In genomic region chr9:85200726-85201402, GRCh38 we compare ENCODE assay signal across 14 cellular contexts.
A peak's percentile ranks its signal among the peaks of the same experiment; 100 is the strongest.
DNase-seq lines count a peak whose midpoint lies in the region; ATAC-seq and TF ChIP-seq lines count a peak whose summit lies in the region.
"Had no signal": no experiment of that assay in that cellular context is flagged by ENCODE, and none has a peak within 500 bp of the region (broad histone marks: within the 10 kb centered on the region; RNA-seq: fewer than 3 reads in every experiment).

No MANE protein-coding gene starts in this region.

- no peaks in the 10 kb centered on the region for H3K4me1 Mint-ChIP-seq in CD8-positive, alpha-beta memory T cell

- no peaks in the 10 kb centered on the region for H3K27me3 Mint-ChIP-seq in CD8-positive, alpha-beta memory T cell

- POLR2A ChIA-PET in CD8-positive, alpha-beta memory T cell (lab: Charles Lee), result no interaction called here

- no peak overlapping the region for H3K4ac ChIP-seq in mesenchymal stem cell (ENCODE audit: low read depth in 1 of 2, low read length in 2 of 2)

- no peak overlapping the region for H3K14ac ChIP-seq in mesenchymal stem cell (ENCODE audit: low read length in 2 of 2)

- 96% methylated on average over 3 of the region's 3 CpGs for WGBS in mesenchymal stem cell

- no peak overlapping the region for H4K8ac ChIP-seq in mesenchymal stem cell (ENCODE audit: low read length)

- CTCF ChIA-PET in CD8-positive, alpha-beta memory T cell (lab: Charles Lee), result no interaction called here

- H3K9ac ChIP-seq in colonic mucosa (ENCODE audit: low read depth in 2 of 2, low read length in 2 of 2) (no peak overlapping the region), mesenchymal stem cell (ENCODE audit: low read length) (peak overlapping the region; percentile 46)

- H3K27me3 ChIP-seq in colonic mucosa (no peaks in the 10 kb centered on the region), mesenchymal stem cell (ENCODE audit: control insufficient read depth in 1 of 2, insufficient read depth in 1 of 2, low read length in 2 of 2) (peaks cover 0 to 8% of the 10 kb centered on the region in 2 experiments)
- H3K27me3 ChIP-seq in CD8-positive, alpha-beta memory T cell (ENCODE audit: insufficient read depth, low read length, poor library complexity, severe bottlenecking), result no peaks in the 10 kb centered on the region

- no peak overlapping the region for H3K18ac ChIP-seq in mesenchymal stem cell (ENCODE audit: low read depth in 1 of 2, low read length in 2 of 2)

- H2AFZ ChIP-seq in mesenchymal stem cell (ENCODE audit: low read depth, low read length), result no peak overlapping the region

- H3K4me3 Mint-ChIP-seq in CD8-positive, alpha-beta memory T cell, result no peak overlapping the region
- H3K4me3 Mint-ChIP-seq: activated T-cell treated with anti-CD3 and anti-CD28 coated beads, Interleukin-2, amount 50 U/mL, for 4 hours; T-helper 1 cell treated with Interleukin-12 subunit alpha and Interleukin-12 subunit beta and Interleukin-4 antibody, amounts not matched to agents 30 μg/mL and 1 μg/mL, for 36 hours had no signal

- H3K4me1 ChIP-seq in colonic mucosa, result no peaks in the 10 kb centered on the region
- no peaks in the 10 kb centered on the region for H3K4me1 ChIP-seq in mesenchymal stem cell (ENCODE audit: control insufficient read depth, insufficient read depth, low read depth, low read length)
- H3K4me1 ChIP-seq in CD8-positive, alpha-beta memory T cell (ENCODE audit: insufficient read depth, low read length), result no peaks in the 10 kb centered on the region

- H3K4me2 ChIP-seq in mesenchymal stem cell (ENCODE audit: low read length, poor library complexity, severe bottlenecking), result no peak overlapping the region

- no peak overlapping the region for H2BK12ac ChIP-seq in mesenchymal stem cell (ENCODE audit: low read length in 2 of 2)

- H3K9me3 ChIP-seq in colonic mucosa, result no peaks in the 10 kb centered on the region
- no peaks in the 10 kb centered on the region for H3K9me3 ChIP-seq in mesenchymal stem cell (ENCODE audit: control insufficient read depth, low read length)
- no peaks in the 10 kb centered on the region for H3K9me3 ChIP-seq in CD8-positive, alpha-beta memory T cell (ENCODE audit: low read length)

- DNase-seq in AG10803 (ENCODE audit: low read depth), result peak; percentile 18
- DNase-seq in NCI-H2029 (lab: John Stamatoyannopoulos, UW), result peak; percentile 88
- peak; percentile 36 for DNase-seq in colonic mucosa
- no peak for DNase-seq in mesenchymal stem cell
- DNase-seq in NCI-H524 (lab: John Stamatoyannopoulos, UW), result no peak
- DNase-seq in hippocampal formation (lab: John Stamatoyannopoulos, UW), result no peak
- DNase-seq in CD8-positive, alpha-beta memory T cell, result no peak
- DNase-seq: activated CD4-positive, alpha-beta T cell treated with anti-CD3 and anti-CD28 coated beads for 48 hours; activated T-cell treated with anti-CD3 and anti-CD28 coated beads, Interleukin-2, amount 50 U/mL, for 4 hours; amygdala; effector CD4-positive, alpha-beta T cell; NCI-H2171 had no signal

- H2BK15ac ChIP-seq in mesenchymal stem cell (ENCODE audit: low read depth, poor library complexity, severe bottlenecking), result no peak overlapping the region

- no peak overlapping the region for H3K27ac Mint-ChIP-seq in CD8-positive, alpha-beta memory T cell
- H3K27ac Mint-ChIP-seq: T-helper 1 cell treated with Interleukin-12 subunit alpha and Interleukin-12 subunit beta and Interleukin-4 antibody, amounts not matched to agents 30 μg/mL and 1 μg/mL, for 36 hours had no signal

- H2BK5ac ChIP-seq in mesenchymal stem cell (ENCODE audit: low read depth, low read length, poor library complexity, severe bottlenecking), result no peak overlapping the region

- no peaks in the 10 kb centered on the region for H3K9me3 Mint-ChIP-seq in CD8-positive, alpha-beta memory T cell
- H3K9me3 Mint-ChIP-seq: activated T-cell treated with anti-CD3 and anti-CD28 coated beads, Interleukin-2, amount 50 U/mL, for 4 hours; T-helper 1 cell treated with Interleukin-12 subunit alpha and Interleukin-12 subunit beta and Interleukin-4 antibody, amounts not matched to agents 30 μg/mL and 1 μg/mL, for 36 hours had no signal

- H2BK120ac ChIP-seq in mesenchymal stem cell (ENCODE audit: low read depth, low read length), result no peak overlapping the region

- intact Hi-C loops in colonic mucosa (cut with DNase I), result no loop called here

- H3K27ac ChIP-seq in colonic mucosa, result no peak overlapping the region
- no peak overlapping the region for H3K27ac ChIP-seq in mesenchymal stem cell (ENCODE audit: low read length, poor library complexity, severe bottlenecking)
- no peak overlapping the region for H3K27ac ChIP-seq in CD8-positive, alpha-beta memory T cell (ENCODE audit: low read depth, low read length)

- no peak overlapping the region for H2AK5ac ChIP-seq in mesenchymal stem cell (ENCODE audit: low read length, severe bottlenecking)

- H4K91ac ChIP-seq in mesenchymal stem cell (ENCODE audit: low read length), result no peak overlapping the region

- no peaks in the 10 kb centered on the region for H3K36me3 Mint-ChIP-seq in CD8-positive, alpha-beta memory T cell

- no peak overlapping the region for H3K23ac ChIP-seq in mesenchymal stem cell (ENCODE audit: low read length in 2 of 2)

- TF ChIP-seq CTCF in AG10803 (conservative IDR thresholded peaks at IDR 0.05; ENCODE audit: low read length) (no peak), colonic mucosa (IDR thresholded peaks at IDR 0.05) (no peak)

- ATAC-seq in GM19035 (IDR thresholded peaks at IDR 0.05; ENCODE audit: unreplicated experiment), result no peak
- ATAC-seq: activated T-cell treated with anti-CD3 and anti-CD28 coated beads, Interleukin-2, amount 50 U/mL, for 4 hours had no signal

- H3K36me3 ChIP-seq in colonic mucosa (no peaks in the 10 kb centered on the region), mesenchymal stem cell (ENCODE audit: control insufficient read depth in 1 of 2, insufficient read depth in 2 of 2, low read depth in 1 of 2, low read length in 2 of 2) (no peaks in the 10 kb centered on the region)
- H3K36me3 ChIP-seq in CD8-positive, alpha-beta memory T cell (ENCODE audit: insufficient read depth, low read length), result no peaks in the 10 kb centered on the region

- H3K4me3 ChIP-seq in AG10803 (ENCODE audit: low read length) (no peak overlapping the region), colonic mucosa (no peak overlapping the region), mesenchymal stem cell (ENCODE audit: insufficient read depth in 1 of 2, low read depth in 1 of 2, low read length in 2 of 2) (no peak overlapping the region)
- H3K4me3 ChIP-seq in CD8-positive, alpha-beta memory T cell (ENCODE audit: low read length), result no peak overlapping the region

- H3K79me1 ChIP-seq in mesenchymal stem cell (replicated peaks; ENCODE audit: low read length, poor library complexity, severe bottlenecking), result no peaks in the 10 kb centered on the region

Comparison
In these comparisons a context has a peak if more than half of its experiments do, and no peak if none do; other contexts are left out.
1. DNase-seq: peak in AG10803 (single experiment), NCI-H2029 (single experiment) and colonic mucosa (single experiment); none in mesenchymal stem cell (single experiment), NCI-H524 (0 of 2), hippocampal formation (0 of 2) and CD8-positive, alpha-beta memory T cell (0 of 5).